ENCODE assay signal across 24 cellular contexts in genomic region chr2:45033331-45033730, GRCh38. TPM values are rescaled to one million over a fixed set of nuclear protein-coding genes. Genes with fewer than 3 reads are reported as not detected.
"Had no signal": no experiment of that assay in that cellular context is flagged by ENCODE, and none has a peak within 500 bp of the region (broad histone marks: within the 10 kb centered on the region; RNA-seq: fewer than 3 reads in every experiment).

No MANE protein-coding gene starts in this region.

- H3K36me3 Mint-ChIP-seq: mesothelial cell of epicardium had no signal

- H3K4me1 Mint-ChIP-seq: mesothelial cell of epicardium had no signal

- ATAC-seq: effector memory CD8-positive, alpha-beta T cell; esophagus mucosa; gastrocnemius medialis; heart right ventricle; left cardiac atrium; left lung; left ventricle myocardium superior; lower lobe of right lung; mucosa of descending colon had no signal

- DNase-seq: colonic mucosa; cortex of kidney; effector CD8-positive, alpha-beta T cell; effector memory CD8-positive, alpha-beta T cell; endodermal cell; esophagus squamous epithelium; foreskin fibroblast; foreskin melanocyte; gastrocnemius medialis; glutamatergic neuron; head of caudate nucleus; heart right ventricle; hippocampal formation; left cardiac atrium; left lung; left ventricle myocardium superior; lower lobe of right lung; mesenchymal stem cell; mucosa of descending colon had no signal

- H3K27ac Mint-ChIP-seq: dendritic cell treated with granulocyte-macrophage colony-stimulating factor and Interleukin-4, amounts not matched to agents 40 ng/mL and 50 ng/mL, for 4 days; effector memory CD8-positive, alpha-beta T cell; endodermal cell; mesothelial cell of epicardium had no signal

- H3K4me3 Mint-ChIP-seq: dendritic cell treated with granulocyte-macrophage colony-stimulating factor and Interleukin-4, amounts not matched to agents 40 ng/mL and 50 ng/mL, for 4 days; effector memory CD8-positive, alpha-beta T cell; endodermal cell; mesothelial cell of epicardium had no signal

- H3K9me3 Mint-ChIP-seq: dendritic cell treated with granulocyte-macrophage colony-stimulating factor and Interleukin-4, amounts not matched to agents 40 ng/mL and 50 ng/mL, for 4 days; effector memory CD8-positive, alpha-beta T cell; endodermal cell; mesothelial cell of epicardium had no signal

RNA-seq across cellular contexts. Expression of gene SIX2, which starts 24.1 kb away (rescaled TPM):
- total RNA-seq: dermis microvascular lymphatic vessel endothelial cell, endodermal cell, lung microvascular endothelial cell, mesothelial cell of epicardium had no signal
